ENCODE assay signal across 30 cellular contexts in genomic region chr10:58518775-58519174, GRCh38. TPM values are rescaled to one million over a fixed set of nuclear protein-coding genes. Genes with fewer than 3 reads are reported as not detected.
DNase-seq lines count a peak whose midpoint lies in the region; ATAC-seq, FAIRE-seq and TF ChIP-seq lines count a peak whose summit lies in the region.
"Had no signal": no experiment of that assay in that cellular context is flagged by ENCODE, and none has a peak within 500 bp of the region (broad histone marks: within the 10 kb centered on the region; RNA-seq: fewer than 3 reads in every experiment).

No MANE protein-coding gene starts in this region.

- peak; percentile 66 to 83 for ATAC-seq in A549
- ATAC-seq in GM18498 (IDR thresholded peaks at IDR 0.05; ENCODE audit: unreplicated experiment) = no peak
- ATAC-seq: activated CD8-positive, alpha-beta T cell treated with anti-CD3 and anti-CD28 coated beads, Interleukin-2, amount 10 ng/mL, durations not matched to agents 7 days and 5 days; activated naive CD8-positive, alpha-beta T cell treated with anti-CD3 and anti-CD28 coated beads, Interleukin-2, amount 50 U/mL, for 24 hours; effector memory CD8-positive, alpha-beta T cell; esophagus mucosa; gastroesophageal sphincter; stimulated activated naive B cell treated with anti-CD40 and anti-IgM and Interleukin-4, amounts not matched to agents 10 μg/mL and 1 μg/mL and 100 μg/mL, for 72 hours; T-helper 17 cell had no signal

- H3K9me3 ChIP-seq in A549 = peaks cover 14% of the 10 kb centered on the region
- H3K9me3 ChIP-seq in GM23248 (ENCODE audit: low read depth) = no peaks in the 10 kb centered on the region
- H3K9me3 ChIP-seq: gastroesophageal sphincter, suprapubic skin had no signal

- H3K27ac ChIP-seq in A549 (peak overlapping the region; percentile 84 to 91), GM23248 (no peak overlapping the region), brain microvascular endothelial cell (no peak overlapping the region)
- H3K27ac ChIP-seq: BLaER1 treated with 17β-estradiol and CSF1 and Interleukin-3, amounts not matched to agents 10 nM and 100 nM; coronary artery; gastroesophageal sphincter; suprapubic skin had no signal

- CTCF ChIA-PET in A549 (lab: Yijun Ruan, JAX) = interaction anchor here (1.0 to 2.2 kb wide), 5 partner anchors 9 to 122 kb away, joined by 4 to 6 read pairs (median 5); no protein-coding TSS in a partner anchor

- no peak overlapping the region for H2AFZ ChIP-seq in GM23248

- in situ Hi-C loops in GM23248 (cut with MboI) = loop anchor here (25.0 kb wide), 1 partner anchor 669 kb away; the partner anchor contains the start of gene PHYHIPL
- in situ Hi-C loops in astrocyte of the spinal cord (cut with HindIII; ENCODE audit: low sequenced_read_pairs) = no loop called here
- in situ Hi-C loops in brain microvascular endothelial cell (cut with HindIII; ENCODE audit: low pct_ligation_motif_present, low sequenced_read_pairs) = no loop called here

- H3K79me2 ChIP-seq in GM23248 (ENCODE audit: insufficient read depth) = peaks cover 92% of the 10 kb centered on the region

- no peaks in the 10 kb centered on the region for H3K9me2 ChIP-seq in GM23248 (ENCODE audit: insufficient read depth)

- H4K20me1 ChIP-seq in GM23248 (ENCODE audit: insufficient read depth) = no peaks in the 10 kb centered on the region; the same call in 1 of the 2 replicates
- H4K20me1 ChIP-seq: BLaER1 treated with 17β-estradiol and CSF1 and Interleukin-3, amounts not matched to agents 10 nM and 100 nM had no signal

- peak; percentile 42 to 51 for TF ChIP-seq RAD21 in A549 (conservative IDR thresholded peaks at IDR 0.05 in 1 of 2, IDR thresholded peaks at IDR 0.05 in 1 of 2)

- TF ChIP-seq CTCF in A549 (IDR thresholded peaks at IDR 0.05) (no peak), astrocyte of the spinal cord (IDR thresholded peaks at IDR 0.05; ENCODE audit: low read depth, low read length) (no peak), brain microvascular endothelial cell (IDR thresholded peaks at IDR 0.05; ENCODE audit: low read depth, low read length, missing control alignments) (no peak)

- peaks cover 17% of the 10 kb centered on the region; the same call in 1 of the 2 replicates for H3F3A ChIP-seq in GM23248 (ENCODE audit: insufficient read depth)

- H3K4me3 ChIP-seq in A549 (peak overlapping the region; percentile 21; the same call in 2 of the 3 replicates), GM23248 (no peak overlapping the region), astrocyte of the spinal cord (ENCODE audit: low read depth, low read length) (no peak overlapping the region), brain microvascular endothelial cell (ENCODE audit: low read depth, low read length) (no peak overlapping the region)
- H3K4me3 ChIP-seq: BLaER1 treated with 17β-estradiol and CSF1 and Interleukin-3, amounts not matched to agents 10 nM and 100 nM; coronary artery; gastroesophageal sphincter; suprapubic skin had no signal

- FAIRE-seq in A549 (lab: Jason Lieb, UNC) = peak; percentile 51
- FAIRE-seq: D721Med had no signal

- no peak overlapping the region for H3K9ac ChIP-seq in GM23248
- H3K9ac ChIP-seq: BLaER1 treated with 17β-estradiol and CSF1 and Interleukin-3, amounts not matched to agents 10 nM and 100 nM had no signal

- WGBS in A549 (ENCODE audit: missing lambda C conversion rate) = under 1% methylated on average over 6 of the region's 6 CpGs
- WGBS in GM23248 (ENCODE audit: low coverage in 1 of 2, low lambda C conversion rate in 2 of 2, missing lambda C conversion rate in 2 of 2), 2 experiments = 79 to 86% methylated on average over 6 of the region's 6 CpGs

- H3K27me3 ChIP-seq in GM23248 (replicated peaks; ENCODE audit: insufficient read depth) = no peaks in the 10 kb centered on the region
- no peaks in the 10 kb centered on the region for H3K27me3 ChIP-seq in brain microvascular endothelial cell (replicated peaks)
- H3K27me3 ChIP-seq: BLaER1 treated with 17β-estradiol and CSF1 and Interleukin-3, amounts not matched to agents 10 nM and 100 nM; gastroesophageal sphincter; suprapubic skin had no signal

- H3K36me3 ChIP-seq in GM23248 (ENCODE audit: low read depth) (0 out of 2 replicates have a peak, but pooled peaks cover 4% of the 10 kb centered on the region), brain microvascular endothelial cell (replicated peaks) (no peaks in the 10 kb centered on the region)
- H3K36me3 ChIP-seq: BLaER1 treated with 17β-estradiol and CSF1 and Interleukin-3, amounts not matched to agents 10 nM and 100 nM; gastroesophageal sphincter; suprapubic skin had no signal

- peak overlapping the region; percentile 85 for H3K4me2 ChIP-seq in A549
- peak overlapping the region; percentile 57 for H3K4me2 ChIP-seq in GM23248 (ENCODE audit: unreplicated experiment)
- H3K4me2 ChIP-seq: BLaER1 treated with 17β-estradiol and CSF1 and Interleukin-3, amounts not matched to agents 10 nM and 100 nM had no signal

- TF ChIP-seq EP300 in A549 (IDR thresholded peaks at IDR 0.05) = peak in 1 of 2 experiments; percentile 58; a peak in 1 of 5 replicates

- POLR2A ChIA-PET in A549 (lab: Yijun Ruan, JAX) = interaction anchor here (1.9 kb wide), 1 partner anchor 120 kb away, joined by 6 read pairs; no protein-coding TSS in a partner anchor

- DNase-seq in A549 (ENCODE audit: low read depth in 1 of 2, low spot score in 1 of 2) (peak in 1 of 2 experiments; percentile 72), GM23248 (peak; percentile 48), astrocyte of the spinal cord (ENCODE audit: low read depth, low spot score) (peak; percentile 34), kidney tubule cell (ENCODE audit: low spot score) (peak; percentile 97), SHP77 treated with DMSO at 0.1 percent for 48 hours (lab: John Stamatoyannopoulos, UW) (no peak), activated gamma-delta T cell (lab: John Stamatoyannopoulos, UW) (no peak), brain microvascular endothelial cell (no peak)
- DNase-seq: activated CD8-positive, alpha-beta T cell treated with anti-CD3 and anti-CD28 coated beads, Interleukin-2, amount 10 ng/mL, durations not matched to agents 7 days and 5 days; activated effector memory CD4-positive, alpha-beta T cell treated with anti-CD3 and anti-CD28 coated beads, Interleukin-2, amount 50 U/mL, for 16 hours; activated naive CD8-positive, alpha-beta T cell treated with anti-CD3 and anti-CD28 coated beads, Interleukin-2, amount 50 U/mL, for 24 hours; activated T-cell treated with anti-CD3 and anti-CD28 coated beads for 4 hours; effector memory CD8-positive, alpha-beta T cell; islet precursor cell; Karpas-422; mesendoderm; NCI-H1694 treated with DMSO at 0.1 percent for 48 hours; NCI-H2171; NCI-H524; NK-92 treated with Interleukin-12 subunit alpha and Interleukin-12 subunit beta, amount 100 ng/mL, for 24 hours; nucleus accumbens; stimulated activated CD4-positive, alpha-beta T cell treated with anti-CD3 and anti-CD28 coated beads, Interleukin-4, amount 100 ng/mL, for 1 hour; stimulated activated naive B cell treated with anti-CD40 and anti-IgM and Interleukin-4, amounts not matched to agents 10 μg/mL and 1 μg/mL and 100 μg/mL, for 72 hours; T-helper 17 cell had no signal

- H3K4me1 ChIP-seq in A549 (peaks cover 36% of the 10 kb centered on the region), GM23248 (ENCODE audit: insufficient read depth) (peaks cover 48% of the 10 kb centered on the region)
- H3K4me1 ChIP-seq: BLaER1 treated with 17β-estradiol and CSF1 and Interleukin-3, amounts not matched to agents 10 nM and 100 nM; suprapubic skin had no signal

- TF ChIP-seq POLR2A in A549 (IDR thresholded peaks at IDR 0.05; ENCODE audit: low read length) = no peak

TF ChIP-seq in A549, 52 proteins besides CTCF, POLR2A, EP300 and RAD21 (continues in another document):
- TF ChIP-seq JUN (IDR thresholded peaks at IDR 0.05) = 0 out of 5 replicates have a peak, but pooled peaks of 1 of the 2 experiments have one; percentile 38
- TF ChIP-seq REST (IDR thresholded peaks at IDR 0.05) = no peak
- TF ChIP-seq RFX5 (IDR thresholded peaks at IDR 0.05) = peak; percentile 87
- no peak for TF ChIP-seq TFCP2L1 (CRISPR knock-in tag; IDR thresholded peaks at IDR 0.05)

RNA-seq across cellular contexts. Expression of gene BICC1, which starts 6.1 kb away (rescaled TPM):
- polyA plus RNA-seq in A549 (2011; rRNA removed) (36.9 and 50.7 TPM in 2 replicates), A549 (2017; fragmentation: RNase III; extraction: RNeasy Plus Mini Kit Qiagen cat#74134 plus additional on column Dnase treatment) (52.4 to 57.7 TPM (median 56.8 TPM) in 3 replicates), GM23248 (2016; fragmentation: Nextera tagmentation; extraction: Ambion mirVana) (95.8 and 97.0 TPM in 2 replicates)
- 7.3 and 9.6 TPM in 2 replicates for polyA plus RNA-seq in A549 (2012; cell fraction: cytosol; rRNA removed)
- 6.3 and 10.1 TPM in 2 replicates for polyA plus RNA-seq in A549 (2012; cell fraction: nucleus; rRNA removed)
- 155 and 169 TPM in 2 replicates for polyA minus RNA-seq in A549 (2011; rRNA and poly(A)+ RNA removed)
- 80.5 and 86.8 TPM in 2 replicates for total RNA-seq in GM23248 (2014; rRNA removed; shearing (Covaris generic))
- total RNA-seq: activated CD8-positive, alpha-beta T cell treated with anti-CD3 and anti-CD28 coated beads, Interleukin-2, amount 10 ng/mL, durations not matched to agents 7 days and 5 days; T-helper 17 cell had no signal

Comparison
In these comparisons a context has a peak if more than half of its experiments do, and no peak if none do; other contexts are left out.
1. DNase-seq: peak in GM23248 (single experiment), astrocyte of the spinal cord (single experiment) and kidney tubule cell (single experiment); none in SHP77 treated with DMSO at 0.1 percent for 48 hours (single experiment), activated gamma-delta T cell (single experiment) and brain microvascular endothelial cell (single experiment).
2. H3K27ac ChIP-seq: peak in A549 (2 of 2); none in GM23248 (single experiment) and brain microvascular endothelial cell (single experiment).